ENCODE assay signal across 28 cellular contexts in the genomic region with DNA sequence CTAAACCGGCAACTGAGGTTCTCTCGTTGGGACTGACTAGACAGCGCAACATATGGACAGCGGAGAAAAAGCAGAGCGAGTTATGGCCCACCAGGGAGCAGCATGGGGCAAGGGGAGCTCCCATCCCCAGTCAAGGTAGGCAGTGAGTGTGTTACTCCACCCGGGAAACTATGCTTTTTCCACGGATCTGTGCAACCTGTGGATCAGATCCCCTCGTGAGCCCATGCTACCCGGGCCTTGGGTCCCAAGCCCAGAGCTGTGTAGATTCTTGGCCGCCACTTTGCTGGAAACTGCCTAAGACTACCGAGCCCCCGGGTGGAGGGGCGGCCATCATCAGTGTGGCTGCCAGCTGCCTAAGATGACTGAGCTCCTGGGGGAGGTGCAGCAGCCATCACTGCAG.
DNase-seq lines count a peak whose midpoint lies in the region; ATAC-seq, FAIRE-seq and TF ChIP-seq lines count a peak whose summit lies in the region.
"Had no signal": no experiment of that assay in that cellular context is flagged by ENCODE, and none has a peak within 500 bp of the region (broad histone marks: within the 10 kb centered on the region; RNA-seq: fewer than 3 reads in every experiment).

No MANE protein-coding gene starts in this region.

- H3K9me3 ChIP-seq in HepG2 (ENCODE audit: low read length) (no peaks in the 10 kb centered on the region), right lobe of liver (no peaks in the 10 kb centered on the region)
- no peaks in the 10 kb centered on the region for H3K9me3 ChIP-seq in CD8-positive, alpha-beta T cell (ENCODE audit: low read length)
- H3K9me3 ChIP-seq: BLaER1, SJSA1, tibial artery had no signal

- H3K79me2 ChIP-seq in HepG2 (ENCODE audit: insufficient read depth, low read length) = no peaks in the 10 kb centered on the region

- H3K27me3 Mint-ChIP-seq in CD8-positive, alpha-beta T cell (ENCODE audit: low read depth) = peaks cover 31% of the 10 kb centered on the region

- H3K4me1 Mint-ChIP-seq in CD8-positive, alpha-beta T cell (ENCODE audit: low read depth) = no peaks in the 10 kb centered on the region
- H3K4me1 Mint-ChIP-seq: central memory CD8-positive, alpha-beta T cell; stimulated activated naive CD8-positive, alpha-beta T cell treated with anti-CD3 and anti-CD28 coated beads, Interleukin-15, amount 100 ng/mL, for 72 hours had no signal

- intact Hi-C loops in HepG2 (cut with micrococcal nuclease; ENCODE audit: unreplicated experiment) (loop anchor here (1.0 to 5.0 kb wide), 3 partner anchors 87 to 333 kb away; no protein-coding TSS in a partner anchor), right lobe of liver (cut with DNase I) (no loop called here)
- intact Hi-C loops in CD8-positive, alpha-beta T cell (cut with DNase I, micrococcal nuclease) = no loop called here

- H2AFZ ChIP-seq in HepG2 (ENCODE audit: low read length) = no peak overlapping the region

- H3K4me3 ChIP-seq in HepG2 (replicated peaks in 1 of 3; ENCODE audit: insufficient read depth in 1 of 3, low read depth in 2 of 3, low read length in 3 of 3) = peak overlapping the region; percentile 13 to 62 (median 56); a peak in 4 of 6 replicates
- H3K4me3 ChIP-seq in right lobe of liver = no peak overlapping the region
- H3K4me3 ChIP-seq in CD8-positive, alpha-beta T cell (ENCODE audit: low read depth, low read length) = no peak overlapping the region
- H3K4me3 ChIP-seq: BLaER1, heart left ventricle, SJSA1, tibial artery had no signal

- no peak for TF ChIP-seq EP300 in HepG2 (IDR thresholded peaks at IDR 0.05; ENCODE audit: low read depth in 2 of 2, low read length in 2 of 2)
- TF ChIP-seq EP300 in HepG2 (CRISPR knock-in tag; IDR thresholded peaks at IDR 0.05; ENCODE audit: borderline replicate concordance) = no peak

- H3K4me1 ChIP-seq in HepG2 (ENCODE audit: insufficient read depth, low read length) (no peaks in the 10 kb centered on the region; the same call in 1 of the 2 replicates), right lobe of liver (no peaks in the 10 kb centered on the region)
- H3K4me1 ChIP-seq in CD8-positive, alpha-beta T cell (ENCODE audit: insufficient read depth, low read length) = no peaks in the 10 kb centered on the region
- H3K4me1 ChIP-seq: BLaER1, heart left ventricle, tibial artery had no signal

- ATAC-seq in HepG2 (peak; percentile 100), right lobe of liver (no peak), HG02763 (IDR thresholded peaks at IDR 0.05; ENCODE audit: unreplicated experiment) (no peak), GM18909 (IDR thresholded peaks at IDR 0.05; ENCODE audit: poor library complexity, unreplicated experiment) (no peak)
- no peak for ATAC-seq in CD8-positive, alpha-beta T cell
- ATAC-seq: heart left ventricle; left colon; stimulated activated naive CD8-positive, alpha-beta T cell treated with anti-CD3 and anti-CD28 coated beads, Interleukin-15, amount 100 ng/mL, for 72 hours had no signal

- peak overlapping the region; percentile 59 for H3K4me2 ChIP-seq in HepG2 (ENCODE audit: low read depth, low read length)
- H3K4me2 ChIP-seq: BLaER1 had no signal

- H3K4me3 Mint-ChIP-seq in CD8-positive, alpha-beta T cell = no peak overlapping the region
- H3K4me3 Mint-ChIP-seq: activated naive CD8-positive, alpha-beta T cell; activated T-helper 1 cell treated with anti-CD3 and anti-CD28 coated beads, Interleukin-12 subunit alpha, Interleukin-12 subunit beta, Interleukin-2, Interleukin-4 antibody, amounts not matched to agents 30 ng/mL and 10 ng/mL and 1 ng/mL, durations not matched to agents 14 hours and 24 hours and 36 hours; central memory CD8-positive, alpha-beta T cell; stimulated activated naive CD8-positive, alpha-beta T cell treated with anti-CD3 and anti-CD28 coated beads, Interleukin-15, amount 100 ng/mL, for 72 hours had no signal

- no peaks in the 10 kb centered on the region for H3K36me3 Mint-ChIP-seq in CD8-positive, alpha-beta T cell
- H3K36me3 Mint-ChIP-seq: activated naive CD8-positive, alpha-beta T cell had no signal

- no peak for TF ChIP-seq POLR2A in HepG2 (IDR thresholded peaks at IDR 0.05; ENCODE audit: insufficient read depth in 1 of 2, low read depth in 2 of 2, low read length in 2 of 2)
- TF ChIP-seq POLR2A in right lobe of liver (IDR thresholded peaks at IDR 0.05) = no peak

- no peak for FAIRE-seq in HepG2 (lab: Jason Lieb, UNC)
- FAIRE-seq: A204.1, GM18507 had no signal

- H4K20me1 ChIP-seq in HepG2 (ENCODE audit: insufficient read depth, low read length) = no peaks in the 10 kb centered on the region
- H4K20me1 ChIP-seq: BLaER1 had no signal

- peak; percentile 83 for TF ChIP-seq RAD21 in HepG2 (CRISPR knock-in tag; IDR thresholded peaks at IDR 0.05)

- in situ Hi-C loops in HepG2 (cut with HindIII; ENCODE audit: extremely low pct_ligation_motif_present, low pct_unique_long_range_greater_than_20kb) = loop anchor here (5.0 kb wide), 1 partner anchor 158 kb away; no protein-coding TSS in a partner anchor

- POLR2A ChIA-PET in HepG2 (lab: Yijun Ruan, JAX) = interaction anchor here (0.8 kb wide), 1 partner anchor 158 kb away, joined by 3 read pairs; no protein-coding TSS in a partner anchor
- POLR2A ChIA-PET in CD8-positive, alpha-beta T cell (lab: Charles Lee) = no interaction called here

- H3K9me3 Mint-ChIP-seq in CD8-positive, alpha-beta T cell = peaks cover 3% of the 10 kb centered on the region
- H3K9me3 Mint-ChIP-seq: activated T-helper 1 cell treated with anti-CD3 and anti-CD28 coated beads, Interleukin-12 subunit alpha, Interleukin-12 subunit beta, Interleukin-2, Interleukin-4 antibody, amounts not matched to agents 30 ng/mL and 10 ng/mL and 1 ng/mL, durations not matched to agents 14 hours and 24 hours and 36 hours had no signal

- CTCF ChIA-PET in HepG2 (lab: Yijun Ruan, JAX; ENCODE audit: low intra/inter-chr PET ratio, low total read pairs) = interaction anchor here (1.3 to 1.6 kb wide), 2 partner anchors 87 to 158 kb away, joined by 5 to 15 read pairs; no protein-coding TSS in a partner anchor
- CTCF ChIA-PET in CD8-positive, alpha-beta T cell (lab: Charles Lee) = no interaction called here

- H3K27me3 ChIP-seq in HepG2 (ENCODE audit: control insufficient read depth in 1 of 2, insufficient read depth in 2 of 2, low read length in 2 of 2) (no peaks in the 10 kb centered on the region), right lobe of liver (no peaks in the 10 kb centered on the region)
- no peaks in the 10 kb centered on the region for H3K27me3 ChIP-seq in CD8-positive, alpha-beta T cell (ENCODE audit: insufficient read depth, low read length)
- H3K27me3 ChIP-seq: BLaER1, heart left ventricle, SJSA1, tibial artery had no signal

- WGBS in HepG2 (ENCODE audit: low lambda C conversion rate) = 31% methylated on average over 6 of the region's 13 CpGs
- WGBS in right lobe of liver (ENCODE audit: insufficient coverage, low coverage, low lambda C conversion rate, missing lambda C conversion rate) = 82% methylated on average over 4 of the region's 13 CpGs

- TF ChIP-seq CTCF in HepG2 (CRISPR knock-in tag; IDR thresholded peaks at IDR 0.05) (peak; percentile 89), right lobe of liver (IDR thresholded peaks at IDR 0.05) (no peak)
- no peak for TF ChIP-seq CTCF in CD8-positive, alpha-beta T cell (IDR thresholded peaks at IDR 0.05)

- no TSS peak for BruUV-seq in HepG2 (replicated peaks; lab: Mats Ljungman, UMichigan)

- H3K36me3 ChIP-seq in HepG2 (replicated peaks in 1 of 2; ENCODE audit: control insufficient read depth in 1 of 2, insufficient read depth in 2 of 2, low read length in 2 of 2) (no peaks in the 10 kb centered on the region), right lobe of liver (no peaks in the 10 kb centered on the region)
- no peaks in the 10 kb centered on the region for H3K36me3 ChIP-seq in CD8-positive, alpha-beta T cell (ENCODE audit: insufficient read depth, low read length)
- H3K36me3 ChIP-seq: BLaER1, heart left ventricle, SJSA1, tibial artery had no signal

- no peak overlapping the region for H3K27ac ChIP-seq in HepG2 (ENCODE audit: extremely low read length, insufficient read depth, low read length)
- H3K27ac ChIP-seq in right lobe of liver = no peak overlapping the region
- no peak overlapping the region for H3K27ac ChIP-seq in CD8-positive, alpha-beta T cell (ENCODE audit: low read depth, low read length)
- H3K27ac ChIP-seq: BLaER1, heart left ventricle, SJSA1, tibial artery had no signal

- peak; percentile 50 for DNase-seq in HepG2 (ENCODE audit: low spot score)
- no peak for DNase-seq in right lobe of liver
- peak; percentile 12 for DNase-seq in NCI-H2227 treated with DMSO at 0.1 percent for 48 hours (lab: John Stamatoyannopoulos, UW)
- peak; percentile 60 for DNase-seq in SK-N-DZ (ENCODE audit: low spot score)
- no peak for DNase-seq in CD8-positive, alpha-beta T cell
- DNase-seq in amniotic stem cell (lab: John Stamatoyannopoulos, UW) = no peak
- DNase-seq: activated CD4-positive, alpha-beta T cell treated with anti-CD3 and anti-CD28 coated beads, Interleukin-2, amount 50 U/mL, for 1 hour; heart left ventricle; Karpas-422; left colon; mesenchymal stem cell; NCI-H1092 treated with DMSO at 0.1 percent for 48 hours; NCI-H774; occipital lobe; retina; stimulated activated CD4-positive, alpha-beta T cell treated with anti-CD3 and anti-CD28 coated beads, Interleukin-4, amount 100 ng/mL, for 24 hours; stimulated activated naive CD8-positive, alpha-beta T cell treated with anti-CD3 and anti-CD28 coated beads, Interleukin-15, amount 100 ng/mL, for 72 hours; T-helper 2 cell; tibial artery had no signal

- no peak overlapping the region for H3K27ac Mint-ChIP-seq in CD8-positive, alpha-beta T cell
- H3K27ac Mint-ChIP-seq: activated naive CD8-positive, alpha-beta T cell; activated T-helper 1 cell treated with anti-CD3 and anti-CD28 coated beads, Interleukin-12 subunit alpha, Interleukin-12 subunit beta, Interleukin-2, Interleukin-4 antibody, amounts not matched to agents 30 ng/mL and 10 ng/mL and 1 ng/mL, durations not matched to agents 14 hours and 24 hours and 36 hours; stimulated activated naive CD8-positive, alpha-beta T cell treated with anti-CD3 and anti-CD28 coated beads, Interleukin-15, amount 100 ng/mL, for 72 hours had no signal

- no peak overlapping the region for H3K9ac ChIP-seq in HepG2 (ENCODE audit: insufficient read depth, low read depth, low read length)
- H3K9ac ChIP-seq: BLaER1 had no signal

TF ChIP-seq in HepG2, 621 proteins besides CTCF, POLR2A, EP300 and RAD21 (continues in another document):
- TF ChIP-seq CENPX (CRISPR knock-in tag; IDR thresholded peaks at IDR 0.05) = no peak
- TF ChIP-seq SKI (IDR thresholded peaks at IDR 0.05; ENCODE audit: partially characterized antibody) = no peak
- no peak for TF ChIP-seq HHEX (CRISPR knock-in tag; IDR thresholded peaks at IDR 0.05)

Comparison
In these comparisons a context has a peak if more than half of its experiments do, and no peak if none do; other contexts are left out.
1. DNase-seq: peak in HepG2 (single experiment), NCI-H2227 treated with DMSO at 0.1 percent for 48 hours (single experiment) and SK-N-DZ (single experiment); none in right lobe of liver (0 of 3), CD8-positive, alpha-beta T cell (0 of 7) and amniotic stem cell (single experiment).
2. H3K4me3 ChIP-seq: peak in HepG2 (3 of 3); none in right lobe of liver (0 of 3) and CD8-positive, alpha-beta T cell (single experiment).